Comparison of ENCODE assay signal across 25 cellular contexts in the genomic region with DNA sequence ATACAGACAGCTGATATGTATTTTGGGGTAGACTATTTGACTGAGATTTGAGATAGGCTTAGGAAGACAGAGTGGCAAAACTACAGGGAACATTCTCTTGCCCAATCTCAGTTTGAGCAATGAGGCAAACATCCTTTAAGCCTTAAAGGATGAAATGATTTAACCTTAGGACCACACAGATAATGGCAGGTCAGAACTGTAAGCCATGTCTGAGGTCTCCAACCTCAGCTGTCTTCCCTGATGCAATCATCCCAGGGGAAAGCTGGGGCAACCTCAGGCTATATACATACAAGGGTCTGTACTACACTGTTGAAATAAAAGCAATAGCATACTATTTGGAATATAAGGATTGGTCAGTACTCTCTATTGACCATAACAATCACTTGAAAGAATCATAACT.
"Had no signal": no experiment of that assay in that cellular context is flagged by ENCODE, and none has a peak within 500 bp of the region (broad histone marks: within the 10 kb centered on the region; RNA-seq: fewer than 3 reads in every experiment).

No MANE protein-coding gene starts in this region.

- H3K36me3 ChIP-seq: neural progenitor cell, uterus had no signal

- H3K27me3 ChIP-seq: brain microvascular endothelial cell, heart left ventricle, neural progenitor cell, uterus had no signal

- H2AFZ ChIP-seq: neural progenitor cell had no signal

- ATAC-seq: esophagus mucosa; heart left ventricle; natural killer cell; right cardiac atrium; stimulated activated effector memory CD8-positive, alpha-beta T cell treated with anti-CD3 and anti-CD28 coated beads, Interleukin-12 subunit alpha, Interleukin-12 subunit beta, amount 100 ng/mL, for 72 hours had no signal

- H3K4me2 ChIP-seq: neural progenitor cell had no signal

- H3K4me1 ChIP-seq: heart left ventricle, neural progenitor cell, uterus had no signal

- H3K9me3 ChIP-seq: heart left ventricle, thoracic aorta, uterus had no signal

- H3K9ac ChIP-seq: neural progenitor cell had no signal

- DNase-seq: activated B cell treated with CpG ODN at 0.5 μM for 24 hours; activated CD4-positive, alpha-beta T cell treated with anti-CD3 and anti-CD28 coated beads for 4 hours; activated CD4-positive, alpha-beta T cell treated with anti-CD3 and anti-CD28 coated beads, Interleukin-2, amount 50 U/mL, for 4 hours; activated effector memory CD4-positive, alpha-beta T cell treated with Interleukin-2 at 50 U/mL for 16 hours; activated naive CD4-positive, alpha-beta T cell treated with anti-CD3 and anti-CD28 coated beads for 36 hours; activated naive CD8-positive, alpha-beta T cell treated with anti-CD3 and anti-CD28 coated beads for 36 hours; amniotic stem cell; brain microvascular endothelial cell; caudate nucleus; endodermal cell; heart left ventricle; hypothalamus; immature natural killer cell; natural killer cell; occipital lobe; right cardiac atrium; stimulated activated CD4-positive, alpha-beta T cell treated with anti-CD3 and anti-CD28 coated beads, Interleukin-12 subunit alpha, Interleukin-12 subunit beta, amount 100 ng/mL, for 4 hours; stimulated activated CD4-positive, alpha-beta T cell treated with anti-CD3 and anti-CD28 coated beads, Interleukin-4, amount 100 ng/mL, for 1 hour; T-helper 2 cell; uterus had no signal

- H3K27ac ChIP-seq: brain microvascular endothelial cell, heart left ventricle, neural progenitor cell, skin epidermis, thoracic aorta, uterus had no signal

- H3K4me3 ChIP-seq: heart left ventricle, neural progenitor cell, skin epidermis, thoracic aorta, uterus had no signal
